Comparison of ENCODE assay signal across 8 cellular contexts in genomic region chr19:2841858-2842574, GRCh38. TPM values are rescaled to one million over a fixed set of nuclear protein-coding genes. Genes with fewer than 3 reads are reported as not detected.
A peak's percentile ranks its signal among the peaks of the same experiment; 100 is the strongest.
DNase-seq lines count a peak whose midpoint lies in the region; ATAC-seq and TF ChIP-seq lines count a peak whose summit lies in the region.

No MANE protein-coding gene starts in this region.

- H3K4me1 Mint-ChIP-seq in central memory CD8-positive, alpha-beta T cell, result peaks cover 20% of the 10 kb centered on the region

- peak overlapping the region; percentile 78 for H3K4me3 ChIP-seq in HUES48 (ENCODE audit: low read depth, low read length)
- H3K4me3 ChIP-seq in mucosa of descending colon, result peak overlapping the region; percentile 83

- no peak for ATAC-seq in central memory CD8-positive, alpha-beta T cell (replicated peaks; ENCODE audit: extremely low read depth, poor library complexity, severe bottlenecking)
- ATAC-seq in mucosa of descending colon, result peak; percentile 16
- ATAC-seq in activated CD4-positive, CD25-positive, alpha-beta regulatory T cell treated with anti-CD3 and anti-CD28 coated beads, Interleukin-2, amount 50 U/mL, for 24 hours, result no peak

- H3K9ac ChIP-seq in HUES48 (ENCODE audit: low read depth, low read length), result no peak overlapping the region

- no peaks in the 10 kb centered on the region for H3K27me3 Mint-ChIP-seq in central memory CD8-positive, alpha-beta T cell

- H3K9me3 ChIP-seq in HUES48 (ENCODE audit: control insufficient read depth, insufficient read depth, low read length) (peaks cover 13% of the 10 kb centered on the region; the same call in 1 of the 2 replicates), mucosa of descending colon (peaks cover 7% of the 10 kb centered on the region)

- H3K36me3 Mint-ChIP-seq in central memory CD8-positive, alpha-beta T cell (ENCODE audit: insufficient read depth), result peaks cover 5% of the 10 kb centered on the region

- 0 out of 2 replicates have a peak, but pooled peaks cover 4% of the 10 kb centered on the region for H3K4me1 ChIP-seq in HUES48 (ENCODE audit: control insufficient read depth, insufficient read depth, low read length)
- peaks cover 5% of the 10 kb centered on the region for H3K4me1 ChIP-seq in mucosa of descending colon (ENCODE audit: low read depth)

- DNase-seq in DMS53 (lab: John Stamatoyannopoulos, UW), result peak; percentile 25
- DNase-seq in DMS53 treated with DMSO at 0.1 percent for 48 hours (lab: John Stamatoyannopoulos, UW; ENCODE audit: unreplicated experiment), result no peak
- DNase-seq in central memory CD8-positive, alpha-beta T cell (ENCODE audit: low spot score in 2 of 2), result no peak
- DNase-seq in mucosa of descending colon, result peak in 2 of 3 donors; percentile 7 to 46
- DNase-seq in SK-N-DZ (ENCODE audit: low spot score), result no peak
- DNase-seq in activated naive CD4-positive, alpha-beta T cell treated with Interleukin-2 at 50 U/mL for 16 hours, result no peak

- intact Hi-C loops in mucosa of descending colon (cut with DNase I, micrococcal nuclease), result no loop called here

- H3K27ac Mint-ChIP-seq in central memory CD8-positive, alpha-beta T cell (ENCODE audit: low read depth), result peak overlapping the region; percentile 9

- H3K9me3 Mint-ChIP-seq in central memory CD8-positive, alpha-beta T cell, result no peaks in the 10 kb centered on the region

- no peaks in the 10 kb centered on the region for H3K36me3 ChIP-seq in HUES48 (ENCODE audit: control insufficient read depth, insufficient read depth, low read length)
- no peaks in the 10 kb centered on the region for H3K36me3 ChIP-seq in mucosa of descending colon (ENCODE audit: low read depth)

- peak overlapping the region; percentile 60 for H3K4me3 Mint-ChIP-seq in central memory CD8-positive, alpha-beta T cell

- H3K27ac ChIP-seq in HUES48 (ENCODE audit: low read depth, low read length), result no peak overlapping the region

- 0 out of 2 replicates have a peak, but pooled peaks cover 4% of the 10 kb centered on the region for H3K27me3 ChIP-seq in HUES48 (ENCODE audit: control insufficient read depth, insufficient read depth, low read length)

- TF ChIP-seq CTCF in mucosa of descending colon (IDR thresholded peaks at IDR 0.05), result no peak

RNA-seq across cellular contexts. Expression of gene ZNF555, which starts 0.7 kb away (rescaled TPM):
- 1 to 10 TPM; 3.0 to 8.4 (median 4.8) TPM for total RNA-seq in mucosa of descending colon
- 4.3 and 4.4 TPM in 2 replicates for polyA plus RNA-seq in SK-N-DZ (2014; cell fraction: cytosol; rRNA removed)
- polyA plus RNA-seq in SK-N-DZ (2014; cell fraction: nucleus; rRNA removed), result 3.9 and 5.0 TPM in 2 replicates

RNA-seq across cellular contexts. Expression of gene ZNF554, which starts 22.3 kb away (rescaled TPM):
- total RNA-seq in mucosa of descending colon, result 1 to 10 TPM; 3.0 to 4.7 (median 3.9) TPM
- polyA plus RNA-seq in SK-N-DZ (2014; cell fraction: cytosol; rRNA removed), result 4.3 and 4.6 TPM in 2 replicates
- polyA plus RNA-seq in SK-N-DZ (2014; cell fraction: nucleus; rRNA removed), result 4.8 and 6.7 TPM in 2 replicates

RNA-seq across cellular contexts. Expression of gene ZNF556, which starts 25.1 kb away (rescaled TPM):
- under 1 TPM in 1 of 3 donors, not detected in 2; 0.29 TPM for total RNA-seq in mucosa of descending colon
- 1.6 TPM in 1 of 2 replicates, not detected in the other for polyA plus RNA-seq in SK-N-DZ (2014; cell fraction: cytosol; rRNA removed)
- 0.05 TPM in 1 of 2 replicates, not detected in the other for polyA plus RNA-seq in SK-N-DZ (2014; cell fraction: nucleus; rRNA removed)

RNA-seq across cellular contexts. Expression of gene THOP1, which starts 56.7 kb away (rescaled TPM):
- total RNA-seq in mucosa of descending colon, result 10 to 100 TPM; 38.5 to 53.1 (median 46.6) TPM
- polyA plus RNA-seq in SK-N-DZ (2014; cell fraction: cytosol; rRNA removed), result 166 and 167 TPM in 2 replicates
- 439 and 561 TPM in 2 replicates for polyA plus RNA-seq in SK-N-DZ (2014; cell fraction: nucleus; rRNA removed)

RNA-seq across cellular contexts. Expression of gene ZNF57, which starts 58.7 kb away (rescaled TPM):
- 10 to 100 TPM in 2 of 3 donors, 1 to 10 TPM in 1; 8.9 to 19.1 (median 14.4) TPM for total RNA-seq in mucosa of descending colon
- 5.2 and 5.3 TPM in 2 replicates for polyA plus RNA-seq in SK-N-DZ (2014; cell fraction: cytosol; rRNA removed)
- 2.6 and 4.0 TPM in 2 replicates for polyA plus RNA-seq in SK-N-DZ (2014; cell fraction: nucleus; rRNA removed)

Comparison
In these comparisons a context has a peak if more than half of its experiments do, and no peak if none do; other contexts are left out.
1. DNase-seq: peak in DMS53 (single experiment) and mucosa of descending colon (2 of 3); none in DMS53 treated with DMSO at 0.1 percent for 48 hours (single experiment), central memory CD8-positive, alpha-beta T cell (0 of 2), SK-N-DZ (single experiment) and activated naive CD4-positive, alpha-beta T cell treated with Interleukin-2 at 50 U/mL for 16 hours (single experiment).